8 cellular contexts compared by ENCODE assay signal in the genomic region with DNA sequence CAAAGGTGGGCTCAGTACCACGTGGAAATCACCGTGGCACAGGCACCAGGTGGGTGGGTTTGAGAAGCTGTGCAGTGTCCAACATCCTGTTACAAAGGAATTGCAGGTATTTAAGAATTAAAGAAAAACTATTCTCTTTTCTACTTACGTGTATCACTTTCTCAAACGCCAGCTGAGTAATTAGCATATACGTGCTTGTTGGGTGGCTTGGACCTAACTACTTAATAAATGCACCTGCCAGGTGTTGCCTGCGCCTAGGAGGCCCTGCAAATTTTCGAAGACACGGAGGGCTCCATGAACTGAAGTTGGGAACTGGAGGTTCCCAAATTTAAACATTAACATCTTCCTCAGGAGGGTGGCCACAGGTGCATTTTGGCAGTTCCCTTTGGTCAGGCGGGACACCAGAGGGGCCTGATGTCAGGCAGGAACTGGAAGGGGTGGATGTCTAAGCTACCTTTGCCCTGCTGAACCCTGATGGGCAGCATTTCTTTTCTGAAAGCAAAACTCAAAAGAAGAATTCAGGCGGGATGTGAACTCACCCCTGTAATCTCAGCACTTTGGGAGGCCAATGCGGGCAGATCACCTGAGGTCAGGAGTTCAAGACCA.
A peak's percentile ranks its signal among the peaks of the same experiment; 100 is the strongest.
DNase-seq lines count a peak whose midpoint lies in the region; ATAC-seq and TF ChIP-seq lines count a peak whose summit lies in the region.

No MANE protein-coding gene starts in this region.

- peaks cover 9% of the 10 kb centered on the region for H3K27me3 ChIP-seq in iPS-15b (ENCODE audit: control insufficient read depth, insufficient read depth, low read length)
- H3K27me3 ChIP-seq in thoracic aorta (replicated peaks; ENCODE audit: insufficient read depth), result no peaks in the 10 kb centered on the region

- no peaks in the 10 kb centered on the region for H3K9me3 Mint-ChIP-seq in activated naive CD4-positive, alpha-beta T cell treated with anti-CD3 and anti-CD28 coated beads, Interleukin-2, amount 10 ng/mL, durations not matched to agents 7 days and 5 days

- ATAC-seq in thoracic aorta (ENCODE audit: insufficient number of reproducible peaks, low FRiP score, low read depth), result no peak
- no peak for ATAC-seq in HG03342 (IDR thresholded peaks at IDR 0.05; ENCODE audit: unreplicated experiment)
- ATAC-seq in GM18858 (IDR thresholded peaks at IDR 0.05; ENCODE audit: unreplicated experiment), result no peak

- H3K9me3 ChIP-seq in iPS-15b (ENCODE audit: control insufficient read depth, insufficient read depth, low read length), result no peaks in the 10 kb centered on the region
- H3K9me3 ChIP-seq in thoracic aorta, result no peaks in the 10 kb centered on the region

- peaks cover 50% of the 10 kb centered on the region for H3K27me3 Mint-ChIP-seq in activated naive CD4-positive, alpha-beta T cell treated with anti-CD3 and anti-CD28 coated beads, Interleukin-2, amount 10 ng/mL, durations not matched to agents 7 days and 5 days

- TF ChIP-seq POLR2A in Raji (IDR thresholded peaks at IDR 0.05; ENCODE audit: insufficient read depth, low read depth, low read length), result 0 out of 2 replicates have a peak, but pooled peaks have one; percentile 1

- no peak overlapping the region for H3K27ac ChIP-seq in thoracic aorta

- H3K27ac Mint-ChIP-seq in activated naive CD4-positive, alpha-beta T cell treated with anti-CD3 and anti-CD28 coated beads, Interleukin-2, amount 10 ng/mL, durations not matched to agents 7 days and 5 days, result no peak overlapping the region

- no peaks in the 10 kb centered on the region for H3K36me3 Mint-ChIP-seq in activated naive CD4-positive, alpha-beta T cell treated with anti-CD3 and anti-CD28 coated beads, Interleukin-2, amount 10 ng/mL, durations not matched to agents 7 days and 5 days

- DNase-seq in activated naive CD4-positive, alpha-beta T cell treated with anti-CD3 and anti-CD28 coated beads, Interleukin-2, amount 10 ng/mL, durations not matched to agents 7 days and 5 days, result no peak
- DNase-seq in activated naive CD4-positive, alpha-beta T cell treated with anti-CD3 and anti-CD28 coated beads, Interleukin-2, amount 50 U/mL, for 16 hours, result no peak
- DNase-seq in thoracic aorta (ENCODE audit: low spot score) (no peak), HuH-7.5 (ENCODE audit: low spot score) (no peak)

- peak overlapping the region; percentile 74 for H3K4me3 Mint-ChIP-seq in activated naive CD4-positive, alpha-beta T cell treated with anti-CD3 and anti-CD28 coated beads, Interleukin-2, amount 10 ng/mL, durations not matched to agents 7 days and 5 days

- no peaks in the 10 kb centered on the region for H3K36me3 ChIP-seq in iPS-15b (ENCODE audit: control insufficient read depth, insufficient read depth, low read length)
- no peaks in the 10 kb centered on the region for H3K36me3 ChIP-seq in thoracic aorta

- peaks cover 3% of the 10 kb centered on the region for H3K4me1 Mint-ChIP-seq in activated naive CD4-positive, alpha-beta T cell treated with anti-CD3 and anti-CD28 coated beads, Interleukin-2, amount 10 ng/mL, durations not matched to agents 7 days and 5 days

- no peak for TF ChIP-seq CTCF in thoracic aorta (IDR thresholded peaks at IDR 0.05)

- peaks cover 2% of the 10 kb centered on the region for H3K4me1 ChIP-seq in iPS-15b (ENCODE audit: control insufficient read depth, insufficient read depth, low read length)
- H3K4me1 ChIP-seq in thoracic aorta (ENCODE audit: control insufficient read depth in 1 of 2, low read depth in 2 of 2), result peaks cover 4 to 12% of the 10 kb centered on the region in 2 donors

- H3K4me3 ChIP-seq in iPS-15b (ENCODE audit: low read depth, low read length) (peak overlapping the region; percentile 39), thoracic aorta (peak overlapping the region; percentile 88)

- CTCF ChIA-PET in activated naive CD4-positive, alpha-beta T cell treated with anti-CD3 and anti-CD28 coated beads, Interleukin-2, amount 10 ng/mL, durations not matched to agents 7 days and 5 days (lab: Charles Lee), result interaction anchor here (1.0 to 1.5 kb wide), 5 partner anchors 45 to 171 kb away, joined by 3 to 5 read pairs (median 5); no protein-coding TSS in a partner anchor

- H3K9ac ChIP-seq in iPS-15b (ENCODE audit: low read depth, low read length), result no peak overlapping the region
